15 cellular contexts compared by ENCODE assay signal in the genomic region with DNA sequence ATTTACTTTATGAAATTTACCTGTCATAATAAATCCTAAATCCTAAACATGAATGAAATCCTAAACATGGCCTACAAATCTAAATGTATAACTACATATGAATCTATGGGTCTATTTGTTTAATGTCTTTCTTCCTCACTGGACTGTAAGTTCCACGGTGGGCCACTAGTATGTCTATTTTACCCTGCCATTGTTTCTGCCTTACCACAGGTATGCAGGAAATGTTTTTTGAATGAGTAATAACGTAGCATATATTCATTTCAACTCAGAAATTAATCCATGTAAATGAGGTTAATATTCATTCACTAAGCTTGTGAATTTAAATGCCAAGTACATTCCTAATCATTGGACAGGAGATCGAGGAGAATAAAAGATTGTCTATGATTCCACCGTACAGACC. TPM values are rescaled to one million over a fixed set of nuclear protein-coding genes. Genes with fewer than 3 reads are reported as not detected.
A peak's percentile ranks its signal among the peaks of the same experiment; 100 is the strongest.
DNase-seq lines count a peak whose midpoint lies in the region; ATAC-seq and TF ChIP-seq lines count a peak whose summit lies in the region.
"Had no signal": no experiment of that assay in that cellular context is flagged by ENCODE, and none has a peak within 500 bp of the region (broad histone marks: within the 10 kb centered on the region; RNA-seq: fewer than 3 reads in every experiment).

No MANE protein-coding gene starts in this region.

- H3K27me3 ChIP-seq in SK-N-SH (ENCODE audit: insufficient read depth) (no peaks in the 10 kb centered on the region), fibroblast of lung (ENCODE audit: control insufficient read depth, insufficient read depth, low read length) (no peaks in the 10 kb centered on the region), smooth muscle cell (ENCODE audit: low read depth) (no peaks in the 10 kb centered on the region)
- H3K27me3 ChIP-seq: heart right ventricle, suprapubic skin had no signal

- H3K36me3 ChIP-seq in SK-N-SH (replicated peaks in 1 of 2; ENCODE audit: control insufficient read depth in 1 of 2, insufficient read depth in 2 of 2, low read length in 1 of 2) = peaks cover 5 to 44% of the 10 kb centered on the region in 2 experiments
- H3K36me3 ChIP-seq in fibroblast of lung (ENCODE audit: control insufficient read depth, insufficient read depth, low read length) = no peaks in the 10 kb centered on the region
- peaks cover 9% of the 10 kb centered on the region for H3K36me3 ChIP-seq in smooth muscle cell (ENCODE audit: low read depth)

- H2AFZ ChIP-seq in SK-N-SH (ENCODE audit: low read depth) (no peak overlapping the region), fibroblast of lung (ENCODE audit: low read length) (no peak overlapping the region), smooth muscle cell (ENCODE audit: low read depth) (no peak overlapping the region)

- H3K9me3 ChIP-seq in SK-N-SH (no peaks in the 10 kb centered on the region), fibroblast of lung (ENCODE audit: control insufficient read depth, insufficient read depth, low read depth, low read length) (no peaks in the 10 kb centered on the region), smooth muscle cell (replicated peaks; ENCODE audit: low read depth) (no peaks in the 10 kb centered on the region)
- H3K9me3 ChIP-seq: heart right ventricle, suprapubic skin had no signal

- ATAC-seq in activated naive CD8-positive, alpha-beta T cell treated with anti-CD3 and anti-CD28 coated beads, Interleukin-2, amount 10 ng/mL, durations not matched to agents 7 days and 5 days (ENCODE audit: low read depth) = no peak
- no peak for ATAC-seq in activated naive CD8-positive, alpha-beta T cell treated with anti-CD3 and anti-CD28 coated beads, Interleukin-2, amount 50 U/mL, for 24 hours
- ATAC-seq in GM19328 (IDR thresholded peaks at IDR 0.05; ENCODE audit: unreplicated experiment) = no peak
- ATAC-seq: heart right ventricle had no signal

- peak overlapping the region; percentile 42 for H3K27ac Mint-ChIP-seq in activated naive CD8-positive, alpha-beta T cell treated with anti-CD3 and anti-CD28 coated beads, Interleukin-2, amount 10 ng/mL, durations not matched to agents 7 days and 5 days
- no peak overlapping the region for H3K27ac Mint-ChIP-seq in activated naive CD8-positive, alpha-beta T cell treated with anti-CD3 and anti-CD28 coated beads, Interleukin-2, amount 50 U/mL, for 24 hours
- H3K27ac Mint-ChIP-seq: mesothelial cell of epicardium had no signal

- H3K4me2 ChIP-seq in SK-N-SH (no peak overlapping the region), fibroblast of lung (ENCODE audit: extremely low read depth, insufficient read depth, low read length) (no peak overlapping the region), smooth muscle cell (no peak overlapping the region)

- no peak overlapping the region for H3K4me3 ChIP-seq in SK-N-SH (ENCODE audit: low read depth in 2 of 2, low read length in 1 of 2)
- H3K4me3 ChIP-seq in fibroblast of lung (replicated peaks in 1 of 4; ENCODE audit: control extremely low read depth in 1 of 4, insufficient read depth in 1 of 4, low read depth in 3 of 4, low read length in 4 of 4) = no peak overlapping the region
- no peak overlapping the region for H3K4me3 ChIP-seq in smooth muscle cell
- H3K4me3 ChIP-seq: heart right ventricle, suprapubic skin had no signal

- TF ChIP-seq EP300 in SK-N-SH (IDR thresholded peaks at IDR 0.05; ENCODE audit: borderline replicate concordance in 1 of 2, low read depth in 1 of 2, low read length in 1 of 2) = no peak

- no peak overlapping the region for H3K9ac ChIP-seq in SK-N-SH
- H3K9ac ChIP-seq in fibroblast of lung (ENCODE audit: insufficient read depth, low read length) = no peak overlapping the region
- no peak overlapping the region for H3K9ac ChIP-seq in smooth muscle cell (ENCODE audit: low read depth)

- no peak for TF ChIP-seq RAD21 in SK-N-SH (IDR thresholded peaks at IDR 0.05; ENCODE audit: low read length)

- H3K36me3 Mint-ChIP-seq in activated naive CD8-positive, alpha-beta T cell treated with anti-CD3 and anti-CD28 coated beads, Interleukin-2, amount 10 ng/mL, durations not matched to agents 7 days and 5 days = peaks cover 14% of the 10 kb centered on the region
- peaks cover 16% of the 10 kb centered on the region for H3K36me3 Mint-ChIP-seq in activated naive CD8-positive, alpha-beta T cell treated with anti-CD3 and anti-CD28 coated beads, Interleukin-2, amount 50 U/mL, for 24 hours (ENCODE audit: low read depth)

- H3K27me3 Mint-ChIP-seq in activated naive CD8-positive, alpha-beta T cell treated with anti-CD3 and anti-CD28 coated beads, Interleukin-2, amount 10 ng/mL, durations not matched to agents 7 days and 5 days = no peaks in the 10 kb centered on the region
- H3K27me3 Mint-ChIP-seq in activated naive CD8-positive, alpha-beta T cell treated with anti-CD3 and anti-CD28 coated beads, Interleukin-2, amount 50 U/mL, for 24 hours = no peaks in the 10 kb centered on the region

- no peaks in the 10 kb centered on the region for H3K79me2 ChIP-seq in SK-N-SH (ENCODE audit: insufficient read depth)
- no peaks in the 10 kb centered on the region for H3K79me2 ChIP-seq in fibroblast of lung (ENCODE audit: control insufficient read depth, insufficient read depth, low read length)
- H3K79me2 ChIP-seq in smooth muscle cell (ENCODE audit: low read depth) = no peaks in the 10 kb centered on the region

- no peak for DNase-seq in activated naive CD8-positive, alpha-beta T cell treated with anti-CD3 and anti-CD28 coated beads, Interleukin-2, amount 10 ng/mL, durations not matched to agents 7 days and 5 days
- DNase-seq in activated naive CD8-positive, alpha-beta T cell treated with anti-CD3 and anti-CD28 coated beads, Interleukin-2, amount 50 U/mL, for 24 hours = no peak
- DNase-seq in SK-N-SH = no peak
- peak; percentile 16 to 90 for DNase-seq in fibroblast of lung (ENCODE audit: low read depth in 2 of 2)
- no peak for DNase-seq in smooth muscle cell (lab: John Stamatoyannopoulos, UW; ENCODE audit: unreplicated experiment)
- DNase-seq in DMS 273 treated with DMSO at 0.1 percent for 48 hours (lab: John Stamatoyannopoulos, UW) = no peak
- DNase-seq in cerebellar nuclear complex (lab: John Stamatoyannopoulos, UW) = no peak
- DNase-seq: activated CD4-positive, alpha-beta T cell treated with anti-CD3 and anti-CD28 coated beads for 4 hours; activated effector memory CD4-positive, alpha-beta T cell treated with Interleukin-2 at 50 U/mL for 16 hours; DND-41; heart right ventricle; NCI-H510A treated with DMSO at 0.1 percent for 48 hours had no signal

- POLR2A ChIA-PET in activated naive CD8-positive, alpha-beta T cell treated with anti-CD3 and anti-CD28 coated beads, Interleukin-2, amount 10 ng/mL, durations not matched to agents 7 days and 5 days (lab: Charles Lee) = no interaction called here
- POLR2A ChIA-PET in SK-N-SH (lab: Yijun Ruan, JAX) = no interaction called here

- CTCF ChIA-PET in SK-N-SH (lab: Yijun Ruan, JAX) = no interaction called here

- H3K9me3 Mint-ChIP-seq in activated naive CD8-positive, alpha-beta T cell treated with anti-CD3 and anti-CD28 coated beads, Interleukin-2, amount 10 ng/mL, durations not matched to agents 7 days and 5 days = no peaks in the 10 kb centered on the region
- no peaks in the 10 kb centered on the region for H3K9me3 Mint-ChIP-seq in activated naive CD8-positive, alpha-beta T cell treated with anti-CD3 and anti-CD28 coated beads, Interleukin-2, amount 50 U/mL, for 24 hours

- H3K4me1 Mint-ChIP-seq in activated naive CD8-positive, alpha-beta T cell treated with anti-CD3 and anti-CD28 coated beads, Interleukin-2, amount 10 ng/mL, durations not matched to agents 7 days and 5 days = peaks cover 5% of the 10 kb centered on the region
- peaks cover 1% of the 10 kb centered on the region for H3K4me1 Mint-ChIP-seq in activated naive CD8-positive, alpha-beta T cell treated with anti-CD3 and anti-CD28 coated beads, Interleukin-2, amount 50 U/mL, for 24 hours
- H3K4me1 Mint-ChIP-seq: mesothelial cell of epicardium had no signal

- H4K20me1 ChIP-seq in SK-N-SH (ENCODE audit: insufficient read depth) (no peaks in the 10 kb centered on the region), fibroblast of lung (ENCODE audit: control insufficient read depth, extremely low read depth, insufficient read depth, low read length) (no peaks in the 10 kb centered on the region), smooth muscle cell (ENCODE audit: low read depth) (no peaks in the 10 kb centered on the region)

- TF ChIP-seq CTCF in SK-N-SH (IDR thresholded peaks at IDR 0.05) = peak; percentile 38; the same call in 1 of the 2 replicates
- peak in 1 of 2 donors; percentile 4 for TF ChIP-seq CTCF in fibroblast of lung (conservative IDR thresholded peaks at IDR 0.05 in 1 of 2, IDR thresholded peaks at IDR 0.05 in 1 of 2; ENCODE audit: low read depth in 1 of 2, low read length in 2 of 2)
- TF ChIP-seq CTCF in smooth muscle cell (IDR thresholded peaks at IDR 0.05; ENCODE audit: borderline replicate concordance, insufficient read depth, poor library complexity, severe bottlenecking) = peak; percentile 4

- H3K4me1 ChIP-seq in SK-N-SH (ENCODE audit: control insufficient read depth in 1 of 2, insufficient read depth in 2 of 2, low read depth in 1 of 2, low read length in 1 of 2) (no peaks in the 10 kb centered on the region; a peak in 1 of 4 replicates), fibroblast of lung (ENCODE audit: control insufficient read depth, extremely low read depth, insufficient read depth, low read length) (no peaks in the 10 kb centered on the region), smooth muscle cell (ENCODE audit: low read depth) (no peaks in the 10 kb centered on the region)
- H3K4me1 ChIP-seq: heart right ventricle, suprapubic skin had no signal

- H3K9me2 ChIP-seq in SK-N-SH = no peaks in the 10 kb centered on the region

- H3F3A ChIP-seq in SK-N-SH (replicated peaks; ENCODE audit: insufficient read depth) = peaks cover 11% of the 10 kb centered on the region
- H3F3A ChIP-seq in smooth muscle cell (ENCODE audit: low read depth) = no peaks in the 10 kb centered on the region

- H3K27ac ChIP-seq in SK-N-SH (ENCODE audit: low read depth in 2 of 2, low read length in 1 of 2) (peak overlapping the region in 1 of 2 experiments; percentile 49; a peak in 2 of 4 replicates), fibroblast of lung (ENCODE audit: insufficient read depth, low read length) (no peak overlapping the region), smooth muscle cell (ENCODE audit: low read depth) (peak overlapping the region; percentile 54)
- H3K27ac ChIP-seq: heart right ventricle, suprapubic skin had no signal

- 56% methylated on average over 4 of the region's 4 CpGs for WGBS in SK-N-SH (ENCODE audit: low lambda C conversion rate)
- WGBS in smooth muscle cell (ENCODE audit: low lambda C conversion rate) = 80% methylated on average over 4 of the region's 4 CpGs

- H3K4me3 Mint-ChIP-seq in activated naive CD8-positive, alpha-beta T cell treated with anti-CD3 and anti-CD28 coated beads, Interleukin-2, amount 10 ng/mL, durations not matched to agents 7 days and 5 days = no peak overlapping the region
- H3K4me3 Mint-ChIP-seq in activated naive CD8-positive, alpha-beta T cell treated with anti-CD3 and anti-CD28 coated beads, Interleukin-2, amount 50 U/mL, for 24 hours = no peak overlapping the region
- H3K4me3 Mint-ChIP-seq: mesothelial cell of epicardium had no signal

RNA-seq across cellular contexts. Expression of a gene that starts 35.3 kb away (rescaled TPM):
- 10 to 100 TPM; 10.6 to 10.7 TPM for total RNA-seq in activated naive CD8-positive, alpha-beta T cell treated with anti-CD3 and anti-CD28 coated beads, Interleukin-2, amount 10 ng/mL, durations not matched to agents 7 days and 5 days
- 15.5 and 21.8 TPM in 2 replicates for polyA plus RNA-seq in SK-N-SH (2012; rRNA removed)
- polyA plus RNA-seq in SK-N-SH (2012; cell fraction: cytosol; rRNA removed) = 20.5 and 21.0 TPM in 2 replicates
- 13.1 and 23.9 TPM in 2 replicates for polyA plus RNA-seq in SK-N-SH (2012; cell fraction: nucleus; rRNA removed)
- total RNA-seq in fibroblast of lung = 47.0 and 51.4 TPM in 2 replicates
- 16.3 and 23.1 TPM in 2 replicates for polyA plus RNA-seq in fibroblast of lung
- 8.0 and 10.4 TPM in 2 replicates for polyA plus RNA-seq in fibroblast of lung (2012)
- polyA minus RNA-seq in fibroblast of lung (ENCODE audit: low replicate concordance) = 6.0 and 7.8 TPM in 2 replicates
- total RNA-seq in smooth muscle cell = 22.7 and 28.1 TPM in 2 replicates
- 8.2 and 12.5 TPM in 2 replicates for polyA plus RNA-seq in smooth muscle cell

Comparison
In these comparisons a context has a peak if more than half of its experiments do, and no peak if none do; other contexts are left out.
1. DNase-seq: peak in fibroblast of lung (2 of 2); none in activated naive CD8-positive, alpha-beta T cell treated with anti-CD3 and anti-CD28 coated beads, Interleukin-2, amount 10 ng/mL, durations not matched to agents 7 days and 5 days (single experiment), activated naive CD8-positive, alpha-beta T cell treated with anti-CD3 and anti-CD28 coated beads, Interleukin-2, amount 50 U/mL, for 24 hours (single experiment), SK-N-SH (single experiment), smooth muscle cell (single experiment), DMS 273 treated with DMSO at 0.1 percent for 48 hours (single experiment) and cerebellar nuclear complex (0 of 2).